In genomic region chr14:68278568-68279436, GRCh38 we compare ENCODE assay signal across 1 cellular context.
TF ChIP-seq lines count a peak whose summit lies in the region.

No MANE protein-coding gene starts in this region.

TF ChIP-seq in HepG2, 621 proteins besides CTCF, POLR2A, EP300 and RAD21 (continued from another document and continues in another):
- TF ChIP-seq ZNF281 (CRISPR knock-in tag; IDR thresholded peaks at IDR 0.05; ENCODE audit: borderline replicate concordance) (no peak), ZSCAN29 (CRISPR knock-in tag; conservative IDR thresholded peaks at IDR 0.05) (no peak), SOX13 (IDR thresholded peaks at IDR 0.05) (no peak), SOX13 (CRISPR knock-in tag; conservative IDR thresholded peaks at IDR 0.05 in 1 of 2, IDR thresholded peaks at IDR 0.05 in 1 of 2) (no peak), HNRNPUL1 (IDR thresholded peaks at IDR 0.05; ENCODE audit: low read depth, low read length) (no peak), HMGXB3 (CRISPR knock-in tag; IDR thresholded peaks at IDR 0.05; ENCODE audit: borderline replicate concordance) (no peak), TFDP2 (CRISPR knock-in tag; IDR thresholded peaks at IDR 0.05) (no peak), ZNF12 (CRISPR knock-in tag; IDR thresholded peaks at IDR 0.05) (no peak), ZNF512B (CRISPR knock-in tag; IDR thresholded peaks at IDR 0.05; ENCODE audit: borderline replicate concordance) (no peak), MED13 (CRISPR knock-in tag; IDR thresholded peaks at IDR 0.05) (0 out of 2 replicates have a peak, but pooled peaks have one; percentile 35), CREM (IDR thresholded peaks at IDR 0.05) (peak; percentile 44; the same call in 1 of the 2 replicates), CREM (CRISPR knock-in tag; IDR thresholded peaks at IDR 0.05) (no peak), RERE (CRISPR knock-in tag; IDR thresholded peaks at IDR 0.05; ENCODE audit: low read depth) (no peak), YEATS2 (CRISPR knock-in tag; IDR thresholded peaks at IDR 0.05; ENCODE audit: borderline replicate concordance) (no peak), ZNF138 (CRISPR knock-in tag; IDR thresholded peaks at IDR 0.05; ENCODE audit: low read depth) (no peak), ZNF75D (CRISPR knock-in tag; IDR thresholded peaks at IDR 0.05; ENCODE audit: borderline replicate concordance) (no peak), FOSL2 (CRISPR knock-in tag; IDR thresholded peaks at IDR 0.05) (peak; percentile 44), JUNB (CRISPR knock-in tag; IDR thresholded peaks at IDR 0.05; ENCODE audit: borderline replicate concordance) (no peak), ESRRA (CRISPR knock-in tag; IDR thresholded peaks at IDR 0.05; ENCODE audit: low read depth) (no peak), ZFP36 (IDR thresholded peaks at IDR 0.05; ENCODE audit: borderline replicate concordance, low read depth, low read length, partially characterized antibody) (no peak), ZFYVE20 (CRISPR knock-in tag; IDR thresholded peaks at IDR 0.05; ENCODE audit: borderline replicate concordance, low read depth) (no peak), DMAP1 (CRISPR knock-in tag; IDR thresholded peaks at IDR 0.05) (0 out of 2 replicates have a peak, but pooled peaks have one; percentile 38), FOXP1 (IDR thresholded peaks at IDR 0.05) (no peak), FOXP1 (CRISPR knock-in tag; IDR thresholded peaks at IDR 0.05) (peak; percentile 23)
- TF ChIP-seq, protein P1, sequence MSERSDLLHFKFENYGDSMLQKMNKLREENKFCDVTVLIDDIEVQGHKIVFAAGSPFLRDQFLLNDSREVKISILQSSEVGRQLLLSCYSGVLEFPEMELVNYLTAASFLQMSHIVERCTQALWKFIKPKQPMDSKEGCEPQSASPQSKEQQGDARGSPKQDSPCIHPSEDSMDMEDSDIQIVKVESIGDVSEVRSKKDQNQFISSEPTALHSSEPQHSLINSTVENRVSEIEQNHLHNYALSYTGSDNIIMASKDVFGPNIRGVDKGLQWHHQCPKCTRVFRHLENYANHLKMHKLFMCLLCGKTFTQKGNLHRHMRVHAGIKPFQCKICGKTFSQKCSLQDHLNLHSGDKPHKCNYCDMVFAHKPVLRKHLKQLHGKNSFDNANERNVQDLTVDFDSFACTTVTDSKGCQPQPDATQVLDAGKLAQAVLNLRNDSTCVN (CRISPR knock-in tag; IDR thresholded peaks at IDR 0.05; ENCODE audit: borderline replicate concordance) = no peak
- TF ChIP-seq, protein P2, sequence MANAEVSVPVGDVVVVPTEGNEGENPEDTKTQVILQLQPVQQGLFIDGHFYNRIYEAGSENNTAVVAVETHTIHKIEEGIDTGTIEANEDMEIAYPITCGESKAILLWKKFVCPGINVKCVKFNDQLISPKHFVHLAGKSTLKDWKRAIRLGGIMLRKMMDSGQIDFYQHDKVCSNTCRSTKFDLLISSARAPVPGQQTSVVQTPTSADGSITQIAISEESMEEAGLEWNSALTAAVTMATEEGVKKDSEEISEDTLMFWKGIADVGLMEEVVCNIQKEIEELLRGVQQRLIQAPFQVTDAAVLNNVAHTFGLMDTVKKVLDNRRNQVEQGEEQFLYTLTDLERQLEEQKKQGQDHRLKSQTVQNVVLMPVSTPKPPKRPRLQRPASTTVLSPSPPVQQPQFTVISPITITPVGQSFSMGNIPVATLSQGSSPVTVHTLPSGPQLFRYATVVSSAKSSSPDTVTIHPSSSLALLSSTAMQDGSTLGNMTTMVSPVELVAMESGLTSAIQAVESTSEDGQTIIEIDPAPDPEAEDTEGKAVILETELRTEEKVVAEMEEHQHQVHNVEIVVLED (CRISPR knock-in tag; IDR thresholded peaks at IDR 0.05; ENCODE audit: borderline replicate concordance) = 0 out of 2 replicates have a peak, but pooled peaks have one; percentile 16
- TF ChIP-seq, protein P3, sequence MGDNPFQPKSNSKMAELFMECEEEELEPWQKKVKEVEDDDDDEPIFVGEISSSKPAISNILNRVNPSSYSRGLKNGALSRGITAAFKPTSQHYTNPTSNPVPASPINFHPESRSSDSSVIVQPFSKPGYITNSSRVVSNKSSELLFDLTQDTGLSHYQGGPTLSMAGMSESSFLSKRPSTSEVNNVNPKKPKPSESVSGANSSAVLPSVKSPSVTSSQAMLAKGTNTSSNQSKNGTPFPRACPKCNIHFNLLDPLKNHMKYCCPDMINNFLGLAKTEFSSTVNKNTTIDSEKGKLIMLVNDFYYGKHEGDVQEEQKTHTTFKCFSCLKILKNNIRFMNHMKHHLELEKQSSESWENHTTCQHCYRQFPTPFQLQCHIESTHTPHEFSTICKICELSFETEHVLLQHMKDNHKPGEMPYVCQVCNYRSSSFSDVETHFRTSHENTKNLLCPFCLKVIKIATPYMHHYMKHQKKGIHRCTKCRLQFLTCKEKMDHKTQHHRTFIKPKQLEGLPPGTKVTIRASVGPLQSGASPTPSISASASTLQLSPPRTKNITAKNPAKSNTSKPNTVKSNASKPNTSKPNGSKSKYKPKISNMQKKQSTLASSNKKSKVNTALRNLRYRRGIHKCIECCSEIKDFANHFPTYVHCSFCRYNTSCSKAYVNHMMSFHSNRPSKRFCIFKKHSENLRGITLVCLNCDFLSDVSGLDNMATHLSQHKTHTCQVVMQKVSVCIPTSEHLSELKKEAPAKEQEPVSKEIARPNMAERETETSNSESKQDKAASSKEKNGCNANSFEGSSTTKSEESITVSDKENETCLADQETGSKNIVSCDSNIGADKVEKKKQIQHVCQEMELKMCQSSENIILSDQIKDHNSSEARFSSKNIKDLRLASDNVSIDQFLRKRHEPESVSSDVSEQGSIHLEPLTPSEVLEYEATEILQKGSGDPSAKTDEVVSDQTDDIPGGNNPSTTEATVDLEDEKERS (CRISPR knock-in tag; IDR thresholded peaks at IDR 0.05) = no peak
